In genomic region chr16:1429026-1429425, GRCh38 we compare ENCODE assay signal across 1 cellular context.
TF ChIP-seq lines count a peak whose summit lies in the region.

No MANE protein-coding gene starts in this region.

TF ChIP-seq in endothelial cell of umbilical vein, 7 proteins besides CTCF, POLR2A, EP300 and RAD21:
- TF ChIP-seq POLR2AphosphoS5 (IDR thresholded peaks at IDR 0.05; ENCODE audit: insufficient read depth, low read depth, low read length), result no peak
- TF ChIP-seq JUN (IDR thresholded peaks at IDR 0.05; ENCODE audit: borderline replicate concordance, insufficient read depth, insufficient read length, low read depth), result no peak
- TF ChIP-seq FOS (IDR thresholded peaks at IDR 0.05; ENCODE audit: borderline replicate concordance, insufficient read depth, low read length), result no peak
- TF ChIP-seq, protein P1, sequence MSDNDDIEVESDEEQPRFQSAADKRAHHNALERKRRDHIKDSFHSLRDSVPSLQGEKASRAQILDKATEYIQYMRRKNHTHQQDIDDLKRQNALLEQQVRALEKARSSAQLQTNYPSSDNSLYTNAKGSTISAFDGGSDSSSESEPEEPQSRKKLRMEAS (IDR thresholded peaks at IDR 0.05; ENCODE audit: insufficient read depth, insufficient read length), result no peak
- TF ChIP-seq GATA2 (IDR thresholded peaks at IDR 0.05; ENCODE audit: insufficient read depth, insufficient read length, low read depth, low read length), result no peak
- no peak for TF ChIP-seq MYC (IDR thresholded peaks at IDR 0.05; ENCODE audit: low read depth, low read length)
- TF ChIP-seq EZH2 (IDR thresholded peaks at IDR 0.05; ENCODE audit: borderline replicate concordance, low read depth, low read length, severe bottlenecking), result no peak
